In genomic region chr11:14741195-14741594, GRCh38 we compare ENCODE assay signal across 1 cellular context.
TF ChIP-seq lines count a peak whose summit lies in the region.

No MANE protein-coding gene starts in this region.

TF ChIP-seq in HepG2, 621 proteins besides CTCF, POLR2A, EP300 and RAD21 (continues in another document):
- TF ChIP-seq TCF12 (IDR thresholded peaks at IDR 0.05) (no peak), TCF12 (CRISPR knock-in tag; IDR thresholded peaks at IDR 0.05) (no peak), MIER3 (CRISPR knock-in tag; IDR thresholded peaks at IDR 0.05; ENCODE audit: borderline replicate concordance) (0 out of 2 replicates have a peak, but pooled peaks have one; percentile 59), ZNF407 (CRISPR knock-in tag; IDR thresholded peaks at IDR 0.05; ENCODE audit: not compliant biosample characterization) (no peak), NCOR1 (IDR thresholded peaks at IDR 0.05; ENCODE audit: borderline replicate concordance, low read length) (peak; percentile 65; the same call in 1 of the 2 replicates), KIAA2018 (CRISPR knock-in tag; IDR thresholded peaks at IDR 0.05; ENCODE audit: borderline replicate concordance) (no peak), SKI (IDR thresholded peaks at IDR 0.05; ENCODE audit: partially characterized antibody) (peak; percentile 48), ARNT (IDR thresholded peaks at IDR 0.05) (no peak), PAXIP1 (CRISPR knock-in tag; conservative IDR thresholded peaks at IDR 0.05) (peak; percentile 82)
- TF ChIP-seq, protein P1, sequence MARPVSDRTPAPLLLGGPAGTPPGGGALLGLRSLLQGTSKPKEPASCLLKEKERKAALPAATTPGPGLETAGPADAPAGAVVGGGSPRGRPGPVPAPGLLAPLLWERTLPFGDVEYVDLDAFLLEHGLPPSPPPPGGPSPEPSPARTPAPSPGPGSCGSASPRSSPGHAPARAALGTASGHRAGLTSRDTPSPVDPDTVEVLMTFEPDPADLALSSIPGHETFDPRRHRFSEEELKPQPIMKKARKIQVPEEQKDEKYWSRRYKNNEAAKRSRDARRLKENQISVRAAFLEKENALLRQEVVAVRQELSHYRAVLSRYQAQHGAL (CRISPR knock-in tag; IDR thresholded peaks at IDR 0.05; ENCODE audit: not compliant biosample characterization), result no peak
- TF ChIP-seq, protein P2, sequence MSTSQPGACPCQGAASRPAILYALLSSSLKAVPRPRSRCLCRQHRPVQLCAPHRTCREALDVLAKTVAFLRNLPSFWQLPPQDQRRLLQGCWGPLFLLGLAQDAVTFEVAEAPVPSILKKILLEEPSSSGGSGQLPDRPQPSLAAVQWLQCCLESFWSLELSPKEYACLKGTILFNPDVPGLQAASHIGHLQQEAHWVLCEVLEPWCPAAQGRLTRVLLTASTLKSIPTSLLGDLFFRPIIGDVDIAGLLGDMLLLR (CRISPR knock-in tag; IDR thresholded peaks at IDR 0.05), result no peak
- TF ChIP-seq, protein P3, sequence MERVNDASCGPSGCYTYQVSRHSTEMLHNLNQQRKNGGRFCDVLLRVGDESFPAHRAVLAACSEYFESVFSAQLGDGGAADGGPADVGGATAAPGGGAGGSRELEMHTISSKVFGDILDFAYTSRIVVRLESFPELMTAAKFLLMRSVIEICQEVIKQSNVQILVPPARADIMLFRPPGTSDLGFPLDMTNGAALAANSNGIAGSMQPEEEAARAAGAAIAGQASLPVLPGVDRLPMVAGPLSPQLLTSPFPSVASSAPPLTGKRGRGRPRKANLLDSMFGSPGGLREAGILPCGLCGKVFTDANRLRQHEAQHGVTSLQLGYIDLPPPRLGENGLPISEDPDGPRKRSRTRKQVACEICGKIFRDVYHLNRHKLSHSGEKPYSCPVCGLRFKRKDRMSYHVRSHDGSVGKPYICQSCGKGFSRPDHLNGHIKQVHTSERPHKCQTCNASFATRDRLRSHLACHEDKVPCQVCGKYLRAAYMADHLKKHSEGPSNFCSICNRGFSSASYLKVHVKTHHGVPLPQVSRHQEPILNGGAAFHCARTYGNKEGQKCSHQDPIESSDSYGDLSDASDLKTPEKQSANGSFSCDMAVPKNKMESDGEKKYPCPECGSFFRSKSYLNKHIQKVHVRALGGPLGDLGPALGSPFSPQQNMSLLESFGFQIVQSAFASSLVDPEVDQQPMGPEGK (CRISPR knock-in tag; IDR thresholded peaks at IDR 0.05), result no peak; the same call in 1 of the 2 replicates
- TF ChIP-seq, protein P4, sequence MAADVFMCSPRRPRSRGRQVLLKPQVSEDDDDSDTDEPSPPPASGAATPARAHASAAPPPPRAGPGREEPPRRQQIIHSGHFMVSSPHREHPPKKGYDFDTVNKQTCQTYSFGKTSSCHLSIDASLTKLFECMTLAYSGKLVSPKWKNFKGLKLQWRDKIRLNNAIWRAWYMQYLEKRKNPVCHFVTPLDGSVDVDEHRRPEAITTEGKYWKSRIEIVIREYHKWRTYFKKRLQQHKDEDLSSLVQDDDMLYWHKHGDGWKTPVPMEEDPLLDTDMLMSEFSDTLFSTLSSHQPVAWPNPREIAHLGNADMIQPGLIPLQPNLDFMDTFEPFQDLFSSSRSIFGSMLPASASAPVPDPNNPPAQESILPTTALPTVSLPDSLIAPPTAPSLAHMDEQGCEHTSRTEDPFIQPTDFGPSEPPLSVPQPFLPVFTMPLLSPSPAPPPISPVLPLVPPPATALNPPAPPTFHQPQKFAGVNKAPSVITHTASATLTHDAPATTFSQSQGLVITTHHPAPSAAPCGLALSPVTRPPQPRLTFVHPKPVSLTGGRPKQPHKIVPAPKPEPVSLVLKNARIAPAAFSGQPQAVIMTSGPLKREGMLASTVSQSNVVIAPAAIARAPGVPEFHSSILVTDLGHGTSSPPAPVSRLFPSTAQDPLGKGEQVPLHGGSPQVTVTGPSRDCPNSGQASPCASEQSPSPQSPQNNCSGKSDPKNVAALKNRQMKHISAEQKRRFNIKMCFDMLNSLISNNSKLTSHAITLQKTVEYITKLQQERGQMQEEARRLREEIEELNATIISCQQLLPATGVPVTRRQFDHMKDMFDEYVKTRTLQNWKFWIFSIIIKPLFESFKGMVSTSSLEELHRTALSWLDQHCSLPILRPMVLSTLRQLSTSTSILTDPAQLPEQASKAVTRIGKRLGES (CRISPR knock-in tag; IDR thresholded peaks at IDR 0.05; ENCODE audit: borderline replicate concordance), result no peak
